Comparison of ENCODE assay signal across 11 cellular contexts in the genomic region with DNA sequence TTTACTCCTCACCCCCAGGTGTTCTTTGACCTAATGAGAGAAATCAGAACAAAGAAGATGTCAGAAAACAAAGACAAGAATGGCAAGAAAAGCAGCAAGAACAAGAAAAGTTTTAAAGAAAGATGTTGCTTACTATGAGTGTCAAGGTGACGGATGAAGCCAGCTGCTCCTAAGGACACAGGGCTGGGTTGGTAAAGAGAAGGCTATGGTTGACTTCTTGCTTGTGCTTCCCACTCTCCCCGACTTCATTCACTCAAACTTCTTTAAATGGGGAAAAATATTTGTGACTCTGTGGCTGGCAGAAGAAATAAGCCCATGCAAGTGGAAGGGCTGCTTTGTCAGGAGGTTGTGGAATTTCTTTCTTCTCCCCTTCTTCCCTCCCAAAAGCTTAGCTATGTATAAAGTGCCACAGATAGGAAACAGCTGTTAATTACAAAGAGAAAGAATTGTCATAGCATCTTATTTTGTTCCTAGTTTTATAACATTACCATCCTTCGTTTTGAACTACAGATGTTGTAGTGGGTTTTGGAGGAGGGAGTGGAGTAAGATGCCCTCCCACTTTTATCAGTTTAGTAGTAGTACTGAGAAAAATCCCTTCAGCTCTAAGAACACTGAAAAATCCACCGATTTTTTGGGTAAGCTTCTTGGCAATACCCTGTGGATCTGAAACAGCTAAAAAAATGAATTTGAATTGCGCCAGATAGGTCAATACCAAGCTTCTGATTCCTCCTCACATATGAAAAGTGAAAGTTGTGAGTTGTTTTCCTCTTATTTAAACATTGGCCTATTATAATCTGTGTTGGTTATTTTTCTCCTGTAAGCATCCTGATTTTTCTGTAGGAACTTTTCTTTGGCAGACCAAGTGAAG. TPM values are rescaled to one million over a fixed set of nuclear protein-coding genes. Genes with fewer than 3 reads are reported as not detected.
DNase-seq lines count a peak whose midpoint lies in the region; ATAC-seq and TF ChIP-seq lines count a peak whose summit lies in the region.
"Had no signal": no experiment of that assay in that cellular context is flagged by ENCODE, and none has a peak within 500 bp of the region (broad histone marks: within the 10 kb centered on the region; RNA-seq: fewer than 3 reads in every experiment).

No MANE protein-coding gene starts in this region.

- H3K4me3 ChIP-seq in fibroblast of the aortic adventitia (ENCODE audit: low read depth, low read length) (no peak overlapping the region), stomach (no peak overlapping the region)

- H3K9me3 ChIP-seq in stomach: no peaks in the 10 kb centered on the region

- TF ChIP-seq POLR2A in GM18505 (IDR thresholded peaks at IDR 0.05; ENCODE audit: borderline replicate concordance, extremely low read depth, insufficient read depth, insufficient read length): no peak
- no peak for TF ChIP-seq POLR2A in stomach (IDR thresholded peaks at IDR 0.05)

- WGBS in stomach, 5 donors: 70 to 77% (median 72%) methylated on average over 5 of the region's 5 CpGs

- H3K27me3 ChIP-seq in stomach: no peaks in the 10 kb centered on the region

- peaks cover 33 to 93% (median 89%) of the 10 kb centered on the region in 4 donors for H3K36me3 ChIP-seq in stomach

- TF ChIP-seq CTCF in fibroblast of the aortic adventitia (IDR thresholded peaks at IDR 0.05; ENCODE audit: insufficient read depth, low read length) (no peak), stomach (IDR thresholded peaks at IDR 0.05) (no peak)

- intact Hi-C loops in stomach (cut with DNase I; ENCODE audit: low total_unique reads): no loop called here

- ATAC-seq in GM18505 (IDR thresholded peaks at IDR 0.05; ENCODE audit: unreplicated experiment) (peak; percentile 31), GM21515 (IDR thresholded peaks at IDR 0.05; ENCODE audit: unreplicated experiment) (peak; percentile 35), HG03280 (IDR thresholded peaks at IDR 0.05; ENCODE audit: unreplicated experiment) (peak; percentile 30)

- peaks cover 0 to 7% (median 0%) of the 10 kb centered on the region in 4 donors for H3K4me1 ChIP-seq in stomach

- H3K27ac ChIP-seq in stomach: no peak overlapping the region

- TF ChIP-seq EP300 in stomach (IDR thresholded peaks at IDR 0.05): no peak

- peak; percentile 31 for DNase-seq in fibroblast of the aortic adventitia (ENCODE audit: low read depth)
- no peak for DNase-seq in stomach
- DNase-seq in HT-29 (ENCODE audit: low spot score): no peak
- no peak for DNase-seq in HuH-7.5 (ENCODE audit: low spot score)
- no peak for DNase-seq in AG08396 (ENCODE audit: low spot score)
- DNase-seq: Karpas-422; NCI-H774; stimulated activated CD8-positive, alpha-beta memory T cell treated with anti-CD3 and anti-CD28 coated beads, Interleukin-4, amount 100 ng/mL, for 48 hours had no signal

RNA-seq across cellular contexts. Expression of gene RALB, which starts 40.7 kb away (rescaled TPM):
- 29.7 and 73.7 TPM in 2 replicates for total RNA-seq in fibroblast of the aortic adventitia (ENCODE audit: low replicate concordance)
- total RNA-seq in stomach: 10 to 100 TPM; 26.3 to 44.6 (median 40.0) TPM
- 10 to 100 TPM; 27.5 to 87.4 (median 52.7) TPM for polyA plus RNA-seq in stomach
- total RNA-seq in HT-29 (2014; rRNA removed; shearing (Covaris generic)): 43.7 and 60.8 TPM in 2 replicates

RNA-seq across cellular contexts. Expression of gene INHBB, which starts 52.6 kb away (rescaled TPM):
- total RNA-seq in fibroblast of the aortic adventitia (ENCODE audit: low replicate concordance): not detected in 2 replicates
- total RNA-seq in stomach: 1 to 10 TPM in 2 of 5 donors, under 1 TPM in 2, not detected in 1; 0.37 to 7.2 (median 1.5) TPM
- 1 to 10 TPM in 1 of 3 donors, under 1 TPM in 2; 0.37 to 1.9 (median 0.61) TPM for polyA plus RNA-seq in stomach
- not detected in 2 replicates for total RNA-seq in HT-29 (2014; rRNA removed; shearing (Covaris generic))
